ENCODE assay signal across 8 cellular contexts in the genomic region with DNA sequence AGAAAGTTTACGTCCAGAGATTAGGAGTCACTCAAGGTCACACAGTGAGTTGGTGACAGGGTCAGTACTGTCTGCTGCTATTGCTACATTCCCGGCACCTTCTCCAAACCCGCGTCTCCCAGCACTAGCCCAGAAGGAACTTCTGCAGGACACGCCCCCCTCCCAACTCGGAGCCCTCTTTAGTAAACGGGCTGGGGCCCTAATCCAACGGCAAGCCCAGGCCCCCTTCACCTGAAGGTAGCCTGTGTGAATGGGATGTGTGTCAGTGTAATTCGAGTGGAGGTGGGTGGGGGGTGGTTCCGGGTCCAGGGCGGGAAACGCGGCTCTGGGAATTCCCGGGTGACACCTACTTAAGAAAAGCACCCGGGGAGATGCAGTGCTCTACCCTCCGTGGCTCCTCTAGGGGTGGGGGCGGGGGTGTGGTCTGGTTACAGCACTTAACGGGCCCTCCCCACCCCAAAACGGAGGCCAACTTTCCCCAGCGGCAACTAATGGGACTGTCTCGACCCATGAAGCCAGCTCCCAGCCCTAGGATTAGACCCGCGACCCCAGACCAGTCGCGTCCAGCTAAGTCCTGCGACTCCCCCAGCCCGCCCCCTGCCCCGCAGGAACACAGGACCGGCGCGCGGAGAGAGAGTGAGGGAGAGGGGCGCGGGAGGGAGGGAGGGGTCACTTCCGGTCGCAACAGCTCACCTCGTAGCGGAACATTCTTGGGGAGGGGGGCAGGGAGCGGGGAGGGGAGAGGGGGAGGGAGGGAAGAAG. TPM values are rescaled to one million over a fixed set of nuclear protein-coding genes. Genes with fewer than 3 reads are reported as not detected.
DNase-seq lines count a peak whose midpoint lies in the region; ATAC-seq and TF ChIP-seq lines count a peak whose summit lies in the region.

No MANE protein-coding gene starts in this region.

- no peak for TF ChIP-seq CTCF in AG04449 (IDR thresholded peaks at IDR 0.05; ENCODE audit: insufficient read depth, low read length, missing control alignments)
- TF ChIP-seq CTCF in RWPE1 (conservative IDR thresholded peaks at IDR 0.05; ENCODE audit: low read depth) = no peak
- no peak for TF ChIP-seq CTCF in cardiac muscle cell (IDR thresholded peaks at IDR 0.05; ENCODE audit: low read depth, low read length)
- TF ChIP-seq CTCF in vagina (IDR thresholded peaks at IDR 0.05) = peak in 1 of 3 experiments; percentile 21

- ATAC-seq in GM18867 (IDR thresholded peaks at IDR 0.05; ENCODE audit: unreplicated experiment) (peak; percentile 14), HG03135 (IDR thresholded peaks at IDR 0.05; ENCODE audit: unreplicated experiment) (peak; percentile 31)

- peaks cover 48% of the 10 kb centered on the region for H3K4me1 Mint-ChIP-seq in activated naive CD4-positive, alpha-beta T cell treated with anti-CD3 and anti-CD28 coated beads, Interleukin-2, amount 50 U/mL, for 24 hours

- H3K27ac Mint-ChIP-seq in activated naive CD4-positive, alpha-beta T cell treated with anti-CD3 and anti-CD28 coated beads, Interleukin-2, amount 50 U/mL, for 24 hours = peak overlapping the region; percentile 85

- H3K36me3 ChIP-seq in cardiac muscle cell (peaks cover 33% of the 10 kb centered on the region), vagina (peaks cover 0 to 15% of the 10 kb centered on the region in 2 donors)

- H3K9me3 ChIP-seq in cardiac muscle cell (ENCODE audit: low read depth) (no peaks in the 10 kb centered on the region), vagina (no peaks in the 10 kb centered on the region)

- H3K36me3 Mint-ChIP-seq in activated naive CD4-positive, alpha-beta T cell treated with anti-CD3 and anti-CD28 coated beads, Interleukin-2, amount 50 U/mL, for 24 hours = peaks cover 9% of the 10 kb centered on the region

- DNase-seq in AG04449 (ENCODE audit: low read depth, low spot score) (no peak), RWPE1 (ENCODE audit: low spot score) (peak; percentile 68), cardiac muscle cell (ENCODE audit: low read depth in 1 of 2, low spot score in 1 of 2) (peak; percentile 47 to 74), putamen (ENCODE audit: low spot score) (peak; percentile 4), vagina (ENCODE audit: extremely low spot score in 2 of 2) (no peak)

- peak overlapping the region; percentile 81 for H3K4me3 ChIP-seq in AG04449 (ENCODE audit: low read depth, low read length)
- peak overlapping the region; percentile 81 for H3K4me3 ChIP-seq in cardiac muscle cell
- peak overlapping the region; percentile 85 to 95 for H3K4me3 ChIP-seq in vagina

- POLR2A ChIA-PET in AG04449 (lab: Yijun Ruan, JAX) = interaction anchor here (0.6 to 1.4 kb wide), 5 partner anchors 12 to 131 kb away, joined by 3 to 9 read pairs (median 4); a partner anchor contains a TSS
- POLR2A ChIA-PET in RWPE1 (lab: Yijun Ruan, JAX; ENCODE audit: low non-redundant PET) = interaction anchor here (0.6 to 0.7 kb wide), 2 partner anchors 79 to 108 kb away, joined by 3 read pairs; no protein-coding TSS in a partner anchor

- H3K4me3 Mint-ChIP-seq in activated naive CD4-positive, alpha-beta T cell treated with anti-CD3 and anti-CD28 coated beads, Interleukin-2, amount 50 U/mL, for 24 hours = peak overlapping the region; percentile 93

- H3K27me3 Mint-ChIP-seq in activated naive CD4-positive, alpha-beta T cell treated with anti-CD3 and anti-CD28 coated beads, Interleukin-2, amount 50 U/mL, for 24 hours = no peaks in the 10 kb centered on the region

- H3K4me1 ChIP-seq in cardiac muscle cell (ENCODE audit: low read depth) = peaks cover 4% of the 10 kb centered on the region
- H3K4me1 ChIP-seq in vagina = peaks cover 30% of the 10 kb centered on the region

- H3K27me3 ChIP-seq in cardiac muscle cell = no peaks in the 10 kb centered on the region
- no peaks in the 10 kb centered on the region for H3K27me3 ChIP-seq in vagina

- H3K27ac ChIP-seq in RWPE1 = peak overlapping the region; percentile 94
- peak overlapping the region; percentile 98 for H3K27ac ChIP-seq in cardiac muscle cell
- peak overlapping the region; percentile 99 for H3K27ac ChIP-seq in vagina

- TF ChIP-seq POLR2A in vagina (IDR thresholded peaks at IDR 0.05) = no peak

- H3K9me3 Mint-ChIP-seq in activated naive CD4-positive, alpha-beta T cell treated with anti-CD3 and anti-CD28 coated beads, Interleukin-2, amount 50 U/mL, for 24 hours = no peaks in the 10 kb centered on the region

- intact Hi-C loops in vagina (cut with DNase I) = loop anchor here (2.0 kb wide), 1 partner anchor 54 kb away; a partner anchor contains a TSS

- CTCF ChIA-PET in AG04449 (lab: Yijun Ruan, JAX) = interaction anchor here (1.2 to 4.4 kb wide), 8 partner anchors 9 to 131 kb away, joined by 3 to 32 read pairs (median 6); a partner anchor contains a TSS
- CTCF ChIA-PET in RWPE1 (lab: Yijun Ruan, JAX) = no interaction called here

RNA-seq across cellular contexts. Expression of a gene that starts 0.5 kb away (rescaled TPM):
- total RNA-seq in cardiac muscle cell (7.9 and 10.9 TPM in 2 replicates), vagina (14.5 TPM)
- polyA plus RNA-seq in cardiac muscle cell = 11.4 and 15.8 TPM in 2 replicates

RNA-seq across cellular contexts. Expression of a gene that starts 45.3 kb away (rescaled TPM):
- total RNA-seq in cardiac muscle cell = not detected in 2 replicates
- not detected in 2 replicates for polyA plus RNA-seq in cardiac muscle cell
- total RNA-seq in vagina = not detected

RNA-seq across cellular contexts. Expression of a gene that starts 52.8 kb away (rescaled TPM):
- 20.6 and 27.3 TPM in 2 replicates for total RNA-seq in cardiac muscle cell
- 30.7 and 39.8 TPM in 2 replicates for polyA plus RNA-seq in cardiac muscle cell
- total RNA-seq in vagina = 40.5 TPM

Comparison
In these comparisons a context has a peak if more than half of its experiments do, and no peak if none do; other contexts are left out.
1. DNase-seq: peak in RWPE1 (single experiment), cardiac muscle cell (2 of 2) and putamen (single experiment); none in AG04449 (single experiment) and vagina (0 of 2).
2. Peak in every context shown above with its lines, with median percentiles within 50 percentile points of each other: H3K4me3 ChIP-seq and H3K27ac ChIP-seq.